In genomic region chr1:21906173-21907078, GRCh38 we compare ENCODE assay signal across 11 cellular contexts. TPM values are rescaled to one million over a fixed set of nuclear protein-coding genes. Genes with fewer than 3 reads are reported as not detected.
DNase-seq lines count a peak whose midpoint lies in the region; ATAC-seq, FAIRE-seq and TF ChIP-seq lines count a peak whose summit lies in the region.
"Had no signal": no experiment of that assay in that cellular context is flagged by ENCODE, and none has a peak within 500 bp of the region (broad histone marks: within the 10 kb centered on the region; RNA-seq: fewer than 3 reads in every experiment).

No MANE protein-coding gene starts in this region.

- no peak for TF ChIP-seq RAD21 in GM12878 (IDR thresholded peaks at IDR 0.05; ENCODE audit: insufficient read depth, low read depth, low read length)

- 55% methylated on average over 21 of the region's 21 CpGs for WGBS in GM12878 (ENCODE audit: insufficient coverage, insufficient replicate concordance, low lambda C conversion rate, missing lambda C conversion rate)
- WGBS in heart left ventricle, 4 donors, result 51 to 59% (median 56%) methylated on average over 18 to 21 of the region's 21 CpGs

- RAD21 ChIA-PET in GM12878 (lab: Charles Lee; ENCODE audit: unreplicated experiment), result no interaction called here

- H4K20me1 ChIP-seq in GM12878 (ENCODE audit: control insufficient read depth, insufficient read depth), result no peaks in the 10 kb centered on the region

- CTCF ChIA-PET in GM12878 (lab: Yijun Ruan, JAX), result no interaction called here
- CTCF ChIA-PET in activated CD4-positive, alpha-beta T cell treated with anti-CD3 and anti-CD28 coated beads, Interleukin-2, amount 10 ng/mL, durations not matched to agents 7 days and 5 days (lab: Charles Lee), result interaction anchor here (1.2 kb wide), 1 partner anchor 9 kb away, joined by 3 read pairs; no protein-coding TSS in a partner anchor

- H3K4me3 ChIP-seq in BE2C (ENCODE audit: low read depth, low read length) (no peak overlapping the region), GM12878 (no peak overlapping the region), heart left ventricle (peak overlapping the region in 1 of 12 donors; percentile 5)

- no peak overlapping the region for H3K9ac ChIP-seq in GM12878 (ENCODE audit: control insufficient read depth, insufficient read depth, low read length)

- H3K36me3 Mint-ChIP-seq in activated CD4-positive, alpha-beta T cell treated with anti-CD3 and anti-CD28 coated beads, Interleukin-2, amount 10 ng/mL, durations not matched to agents 7 days and 5 days (ENCODE audit: low read depth), result no peaks in the 10 kb centered on the region

- H3K9me3 ChIP-seq in BE2C, result no peaks in the 10 kb centered on the region
- no peaks in the 10 kb centered on the region for H3K9me3 ChIP-seq in GM12878 (replicated peaks; ENCODE audit: control insufficient read depth, insufficient read depth, low read length)
- no peaks in the 10 kb centered on the region for H3K9me3 ChIP-seq in heart left ventricle

- H3K36me3 ChIP-seq in BE2C, result no peaks in the 10 kb centered on the region
- no peaks in the 10 kb centered on the region for H3K36me3 ChIP-seq in GM12878 (ENCODE audit: control insufficient read depth in 2 of 2, insufficient read depth in 2 of 2, low read length in 1 of 2)
- H3K36me3 ChIP-seq in heart left ventricle, result peaks cover 0 to 28% (median 0%) of the 10 kb centered on the region in 9 donors

- peak; percentile 31 for DNase-seq in BE2C
- DNase-seq in GM12878 (ENCODE audit: low read depth, low spot score), result no peak
- peak; percentile 73 to 90 (median 89) for DNase-seq in heart left ventricle
- peak; percentile 96 for DNase-seq in posterior vena cava (ENCODE audit: low spot score)
- DNase-seq in cerebellar cortex (ENCODE audit: low spot score), result no peak
- DNase-seq in activated CD4-positive, alpha-beta T cell treated with anti-CD3 and anti-CD28 coated beads, Interleukin-2, amount 10 ng/mL, durations not matched to agents 7 days and 5 days, result no peak
- DNase-seq in activated CD4-positive, alpha-beta T cell treated with anti-CD3 and anti-CD28 coated beads for 4 hours, result no peak
- DNase-seq: activated T-cell treated with anti-CD3 and anti-CD28 coated beads for 4 hours; effector CD8-positive, alpha-beta T cell; NCI-H2081 treated with DMSO at 0.1 percent for 48 hours had no signal

- BruUV-seq in GM12878 (replicated peaks; lab: Mats Ljungman, UMichigan), result no TSS peak

- H3K4me3 Mint-ChIP-seq in activated CD4-positive, alpha-beta T cell treated with anti-CD3 and anti-CD28 coated beads, Interleukin-2, amount 10 ng/mL, durations not matched to agents 7 days and 5 days, result no peak overlapping the region

- TF ChIP-seq CTCF in BE2C (IDR thresholded peaks at IDR 0.05; ENCODE audit: low read depth, low read length), result no peak
- TF ChIP-seq CTCF in GM12878 (IDR thresholded peaks at IDR 0.05 in 2 of 3, conservative IDR thresholded peaks at IDR 0.05 in 1 of 3; ENCODE audit: control insufficient read depth in 2 of 3, extremely low read depth in 1 of 3, insufficient read depth in 1 of 3, low read depth in 3 of 3, low read length in 3 of 3), result no peak
- no peak for TF ChIP-seq CTCF in heart left ventricle (IDR thresholded peaks at IDR 0.05)

- TF ChIP-seq POLR2A in GM12878 (IDR thresholded peaks at IDR 0.05; ENCODE audit: low read depth, low read length), result no peak
- TF ChIP-seq POLR2A in heart left ventricle (IDR thresholded peaks at IDR 0.05), result no peak

- no peaks in the 10 kb centered on the region for H3K27me3 ChIP-seq in BE2C
- no peaks in the 10 kb centered on the region for H3K27me3 ChIP-seq in GM12878 (replicated peaks in 1 of 2; ENCODE audit: control insufficient read depth in 2 of 2, insufficient read depth in 2 of 2, low read length in 1 of 2)
- no peaks in the 10 kb centered on the region for H3K27me3 ChIP-seq in heart left ventricle

- H3K27ac ChIP-seq in GM12878 (ENCODE audit: control insufficient read depth, insufficient read depth), result no peak overlapping the region
- peak overlapping the region; percentile 75 to 98 (median 89) for H3K27ac ChIP-seq in heart left ventricle

- H3K9me3 Mint-ChIP-seq in activated CD4-positive, alpha-beta T cell treated with anti-CD3 and anti-CD28 coated beads, Interleukin-2, amount 10 ng/mL, durations not matched to agents 7 days and 5 days, result no peaks in the 10 kb centered on the region

- no peak overlapping the region for H3K4me2 ChIP-seq in GM12878 (ENCODE audit: control insufficient read depth, insufficient read depth)

- H3K4me1 Mint-ChIP-seq in activated CD4-positive, alpha-beta T cell treated with anti-CD3 and anti-CD28 coated beads, Interleukin-2, amount 10 ng/mL, durations not matched to agents 7 days and 5 days, result peaks cover 16% of the 10 kb centered on the region

- FAIRE-seq in GM12878 (lab: Jason Lieb, UNC), result no peak

- intact Hi-C loops in GM12878 (cut with micrococcal nuclease; ENCODE audit: unreplicated experiment) (no loop called here), heart left ventricle (cut with DNase I) (no loop called here), posterior vena cava (cut with DNase I) (no loop called here)

- H3K4me1 ChIP-seq in BE2C (no peaks in the 10 kb centered on the region), GM12878 (ENCODE audit: control insufficient read depth, insufficient read depth, low read length) (peaks cover 12% of the 10 kb centered on the region), heart left ventricle (peaks cover 39 to 100% (median 98%) of the 10 kb centered on the region in 12 donors)

- POLR2A ChIA-PET in GM12878 (lab: Charles Lee), result no interaction called here
- POLR2A ChIA-PET in activated CD4-positive, alpha-beta T cell treated with anti-CD3 and anti-CD28 coated beads, Interleukin-2, amount 10 ng/mL, durations not matched to agents 7 days and 5 days (lab: Charles Lee), result no interaction called here

- in situ Hi-C loops in GM12878 (cut with MboI), result no loop called here

- TF ChIP-seq EP300 in GM12878 (IDR thresholded peaks at IDR 0.05; ENCODE audit: borderline replicate concordance in 1 of 2, control insufficient read depth in 1 of 2, low read depth in 2 of 2, low read length in 2 of 2), result no peak

- SMC1A ChIA-PET in GM12878 (lab: Charles Lee; ENCODE audit: uncharacterized antibody, unreplicated experiment), result no interaction called here

- H3K27me3 Mint-ChIP-seq in activated CD4-positive, alpha-beta T cell treated with anti-CD3 and anti-CD28 coated beads, Interleukin-2, amount 10 ng/mL, durations not matched to agents 7 days and 5 days, result no peaks in the 10 kb centered on the region

- no peaks in the 10 kb centered on the region for H3K79me2 ChIP-seq in GM12878 (ENCODE audit: control insufficient read depth, insufficient read depth, low read length)

- no peak overlapping the region for H2AFZ ChIP-seq in GM12878 (ENCODE audit: control insufficient read depth, low read depth, low read length)

- ATAC-seq in GM12878 (no peak), heart left ventricle (peak in 3 of 4 donors; percentile 26 to 53 (median 35)), SK-N-SH treated with all-trans-retinoic acid at 6 μM for 48 hours (no peak)

- H3K27ac Mint-ChIP-seq in activated CD4-positive, alpha-beta T cell treated with anti-CD3 and anti-CD28 coated beads, Interleukin-2, amount 10 ng/mL, durations not matched to agents 7 days and 5 days, result no peak overlapping the region

TF ChIP-seq in GM12878, 131 proteins besides CTCF, POLR2A, EP300 and RAD21 (continues in another document):
- TF ChIP-seq SMARCA5 (IDR thresholded peaks at IDR 0.05), result no peak

TF ChIP-seq in SK-N-SH treated with all-trans-retinoic acid at 6 μM for 48 hours, 23 proteins besides CTCF, POLR2A, EP300 and RAD21:
- TF ChIP-seq ISL1 (CRISPR knock-in tag; IDR thresholded peaks at IDR 0.05) (no peak), OSR1 (CRISPR knock-in tag; IDR thresholded peaks at IDR 0.05) (no peak), BACH2 (CRISPR knock-in tag; IDR thresholded peaks at IDR 0.05; ENCODE audit: borderline replicate concordance) (no peak), CREB5 (CRISPR knock-in tag; IDR thresholded peaks at IDR 0.05; ENCODE audit: low read depth) (no peak), SNAI2 (CRISPR knock-in tag; IDR thresholded peaks at IDR 0.05) (no peak), CSDC2 (CRISPR knock-in tag; IDR thresholded peaks at IDR 0.05) (no peak), ZC3H10 (CRISPR knock-in tag; IDR thresholded peaks at IDR 0.05) (no peak)

RNA-seq across cellular contexts. Expression of gene HSPG2, which starts 30.7 kb away (rescaled TPM):
- polyA plus RNA-seq in BE2C (2012; ENCODE audit: insufficient read depth, insufficient read length, low read depth), result 1.8 TPM
- total RNA-seq in GM12878 (2013; cell fraction: nucleolus; rRNA removed), result 47.4 and 56.6 TPM in 2 replicates
- 0.82 and 1.2 TPM in 2 replicates for total RNA-seq in GM12878 (2014; rRNA removed)
- 0.63 and 0.83 TPM in 2 replicates for total RNA-seq in GM12878 (2014; rRNA removed; fragmentation: Illumina TruSeq; extraction: Trizol)
- total RNA-seq in GM12878 (2021), result 3.4 and 3.5 TPM in 2 replicates
- 0.75 TPM for polyA plus RNA-seq in GM12878 (2011; ENCODE audit: low read depth)
- polyA plus RNA-seq in GM12878 (2011; rRNA removed), result 0.62 and 0.71 TPM in 2 replicates
- polyA plus RNA-seq in GM12878 (2011; cell fraction: cytosol; rRNA removed), result 0.93 and 1.1 TPM in 2 replicates
- 6.3 and 9.3 TPM in 2 replicates for polyA plus RNA-seq in GM12878 (2011; cell fraction: nucleus; rRNA removed)
- 4.3 and 6.8 TPM in 2 replicates for polyA plus RNA-seq in GM12878 (2012)
- polyA plus RNA-seq in GM12878 (2014; fragmentation: Illumina TruSeq; extraction: Trizol), result 0.06 and 0.40 TPM in 2 replicates
- polyA plus RNA-seq in GM12878 (2014; fragmentation: Nextera tagmentation; extraction: Ambion mirVana), result not detected
- 0.76 and 1.3 TPM in 2 replicates for polyA plus RNA-seq in GM12878 (2014; rRNA removed)
- 1 to 10 TPM in 1 of 2 experiments, under 1 TPM in 1; 0.30 to 1.1 TPM for polyA plus RNA-seq in GM12878 (2016; fragmentation: Nextera tagmentation; extraction: Ambion mirVana)
- 2.3 and 6.0 TPM in 2 replicates for polyA minus RNA-seq in GM12878 (2011; rRNA and poly(A)+ RNA removed)
- polyA minus RNA-seq in GM12878 (2011; cell fraction: cytosol; rRNA and poly(A)+ RNA removed), result 1.5 and 2.3 TPM in 2 replicates
- polyA minus RNA-seq in GM12878 (2011; cell fraction: nucleus; rRNA and poly(A)+ RNA removed), result 4.8 and 5.2 TPM in 2 replicates
- total RNA-seq in heart left ventricle, result 100 to 1,000 TPM; 202 to 608 (median 304) TPM
- 100 to 1,000 TPM; 164 to 315 TPM for polyA plus RNA-seq in heart left ventricle
- total RNA-seq in posterior vena cava, result 100 to 1,000 TPM; 682 to 919 TPM
- 1 to 10 TPM; 1.9 to 2.3 TPM for total RNA-seq in activated CD4-positive, alpha-beta T cell treated with anti-CD3 and anti-CD28 coated beads, Interleukin-2, amount 10 ng/mL, durations not matched to agents 7 days and 5 days

Comparison
In these comparisons a context has a peak if more than half of its experiments do, and no peak if none do; other contexts are left out.
1. DNase-seq: peak in BE2C (single experiment), heart left ventricle (5 of 5) and posterior vena cava (single experiment); none in GM12878 (single experiment), cerebellar cortex (single experiment), activated CD4-positive, alpha-beta T cell treated with anti-CD3 and anti-CD28 coated beads, Interleukin-2, amount 10 ng/mL, durations not matched to agents 7 days and 5 days (single experiment) and activated CD4-positive, alpha-beta T cell treated with anti-CD3 and anti-CD28 coated beads for 4 hours (0 of 2).
2. ATAC-seq: peak in heart left ventricle (3 of 4); none in GM12878 (single experiment) and SK-N-SH treated with all-trans-retinoic acid at 6 μM for 48 hours (single experiment).